ENCODE assay signal across 17 cellular contexts in the genomic region with DNA sequence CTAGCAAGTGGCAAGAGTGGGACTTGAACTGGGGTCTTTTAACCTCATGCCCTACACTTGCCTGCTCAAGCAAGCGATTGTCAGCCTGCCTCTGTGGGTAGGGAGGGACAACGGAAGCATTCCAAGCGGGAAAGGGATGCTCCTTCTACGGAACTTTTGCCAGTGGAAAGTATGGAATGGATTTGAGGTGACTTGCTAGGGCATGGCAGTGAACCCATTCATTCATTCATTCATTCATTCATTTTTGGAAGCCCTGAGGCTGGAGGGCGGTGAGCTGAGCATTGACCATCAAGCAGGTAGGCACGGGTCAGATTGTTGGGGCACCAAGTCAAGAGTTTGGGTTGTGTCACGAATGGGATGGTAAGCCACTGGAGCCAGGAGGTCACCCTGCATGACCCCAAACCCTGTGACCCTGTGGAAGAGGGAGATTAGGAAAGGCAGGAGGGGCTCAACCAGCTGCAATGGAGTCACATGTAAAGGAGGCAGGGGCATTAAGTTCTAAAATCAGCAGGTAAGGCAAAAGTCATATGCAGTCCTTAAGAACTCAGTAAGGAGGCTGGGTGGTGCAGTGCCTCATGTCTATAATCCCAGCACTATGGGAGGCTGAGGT.
"Had no signal": no experiment of that assay in that cellular context is flagged by ENCODE, and none has a peak within 500 bp of the region (broad histone marks: within the 10 kb centered on the region; RNA-seq: fewer than 3 reads in every experiment).

No MANE protein-coding gene starts in this region.

- ATAC-seq: activated naive CD4-positive, alpha-beta T cell treated with anti-CD3 and anti-CD28 coated beads, Interleukin-2, amount 50 U/mL, for 72 hours; left cardiac atrium; upper lobe of right lung had no signal

- DNase-seq: activated CD4-positive, alpha-beta T cell treated with anti-CD3 and anti-CD28 coated beads for 1 hour; activated CD4-positive, alpha-beta T cell treated with anti-CD3 and anti-CD28 coated beads, Interleukin-2, amount 50 U/mL, for 48 hours; activated effector memory CD4-positive, alpha-beta T cell treated with anti-CD3 and anti-CD28 coated beads, Interleukin-2, amount 50 U/mL, for 16 hours; amniotic stem cell; dermis blood vessel endothelial cell; effector memory CD4-positive, alpha-beta T cell; foreskin fibroblast; hippocampal formation; left cardiac atrium; nucleus accumbens; retina; spleen; stimulated activated naive CD4-positive, alpha-beta T cell; upper lobe of right lung; WERI-Rb-1 had no signal

- H3K4me3 Mint-ChIP-seq: nephron had no signal

- H3K9me3 ChIP-seq: upper lobe of right lung had no signal

- H3K27ac Mint-ChIP-seq: activated naive CD4-positive, alpha-beta T cell treated with anti-CD3 and anti-CD28 coated beads, Interleukin-2, amount 50 U/mL, for 72 hours; nephron had no signal

- H3K4me1 Mint-ChIP-seq: nephron had no signal

- H3K4me3 ChIP-seq: spleen, upper lobe of right lung had no signal

- H3K27ac ChIP-seq: upper lobe of right lung, WERI-Rb-1 had no signal

- H3K36me3 ChIP-seq: spleen, upper lobe of right lung, WERI-Rb-1 had no signal

- H3K27me3 ChIP-seq: upper lobe of right lung had no signal
